Comparison of ENCODE assay signal across 11 cellular contexts in genomic region chr1:230270940-230271325, GRCh38.
DNase-seq lines count a peak whose midpoint lies in the region; ATAC-seq lines count a peak whose summit lies in the region.
"Had no signal": no experiment of that assay in that cellular context is flagged by ENCODE, and none has a peak within 500 bp of the region (broad histone marks: within the 10 kb centered on the region; RNA-seq: fewer than 3 reads in every experiment).

No MANE protein-coding gene starts in this region.

- no peak overlapping the region for H3K4me3 Mint-ChIP-seq in activated CD4-positive, alpha-beta T cell treated with anti-CD3 and anti-CD28 coated beads for 36 hours
- H3K4me3 Mint-ChIP-seq in effector memory CD8-positive, alpha-beta T cell = peak overlapping the region in 1 of 2 donors; percentile 0

- ATAC-seq in activated CD4-positive, alpha-beta T cell treated with anti-CD3 and anti-CD28 coated beads for 36 hours = peak; percentile 8
- ATAC-seq in effector memory CD8-positive, alpha-beta T cell (replicated peaks) = no peak
- no peak for ATAC-seq in GM21619 (IDR thresholded peaks at IDR 0.05; ENCODE audit: unreplicated experiment)
- ATAC-seq: Panc1 had no signal

- H3K27me3 ChIP-seq in subcutaneous abdominal adipose tissue (ENCODE audit: control insufficient read depth in 5 of 5, insufficient read depth in 4 of 5, low read length in 5 of 5) = no peaks in the 10 kb centered on the region

- no peaks in the 10 kb centered on the region for H3K9me3 Mint-ChIP-seq in activated CD4-positive, alpha-beta T cell treated with anti-CD3 and anti-CD28 coated beads for 36 hours (ENCODE audit: low read depth)
- H3K9me3 Mint-ChIP-seq in effector memory CD8-positive, alpha-beta T cell = no peaks in the 10 kb centered on the region

- H3K9ac ChIP-seq in subcutaneous abdominal adipose tissue (ENCODE audit: low read length in 5 of 5) = no peak overlapping the region

- H3K9me3 ChIP-seq in subcutaneous abdominal adipose tissue (ENCODE audit: control insufficient read depth in 5 of 5, low read length in 5 of 5) = no peaks in the 10 kb centered on the region
- H3K9me3 ChIP-seq: prostate gland had no signal

- POLR2A ChIA-PET in activated CD4-positive, alpha-beta T cell treated with anti-CD3 and anti-CD28 coated beads for 36 hours (lab: Charles Lee) = no interaction called here

- no peak overlapping the region for H3K4me3 ChIP-seq in subcutaneous abdominal adipose tissue (ENCODE audit: low read depth in 1 of 5, low read length in 5 of 5)
- H3K4me3 ChIP-seq: prostate gland had no signal

- peaks cover 6 to 26% (median 10%) of the 10 kb centered on the region in 5 donors for H3K4me1 ChIP-seq in subcutaneous abdominal adipose tissue (ENCODE audit: control insufficient read depth in 5 of 5, insufficient read depth in 5 of 5, low read length in 5 of 5)
- H3K4me1 ChIP-seq: prostate gland had no signal

- peak overlapping the region; percentile 75 for H3K27ac Mint-ChIP-seq in activated CD4-positive, alpha-beta T cell treated with anti-CD3 and anti-CD28 coated beads for 36 hours
- peak overlapping the region; percentile 1 to 9 for H3K27ac Mint-ChIP-seq in effector memory CD8-positive, alpha-beta T cell

- CTCF ChIA-PET in activated CD4-positive, alpha-beta T cell treated with anti-CD3 and anti-CD28 coated beads for 36 hours (lab: Charles Lee) = interaction anchor here (1.0 to 1.1 kb wide), 3 partner anchors 9 to 44 kb away, joined by 3 to 4 read pairs (median 3); no protein-coding TSS in a partner anchor

- H3K4me1 Mint-ChIP-seq in activated CD4-positive, alpha-beta T cell treated with anti-CD3 and anti-CD28 coated beads for 36 hours = peaks cover 42% of the 10 kb centered on the region
- peaks cover 9% of the 10 kb centered on the region in 2 donors for H3K4me1 Mint-ChIP-seq in effector memory CD8-positive, alpha-beta T cell (ENCODE audit: low read depth in 2 of 2)

- no peak for DNase-seq in activated CD4-positive, alpha-beta T cell treated with anti-CD3 and anti-CD28 coated beads for 36 hours
- no peak for DNase-seq in activated CD4-positive, alpha-beta T cell treated with anti-CD3 and anti-CD28 coated beads for 48 hours
- DNase-seq in NCI-H2029 treated with DMSO at 0.1 percent for 48 hours (lab: John Stamatoyannopoulos, UW) (peak; percentile 63), AG20443 (ENCODE audit: low spot score) (no peak), LoVo (ENCODE audit: low spot score) (no peak)
- no peak for DNase-seq in effector memory CD8-positive, alpha-beta T cell
- DNase-seq: foreskin fibroblast had no signal

- H3K27ac ChIP-seq in subcutaneous abdominal adipose tissue (ENCODE audit: low read depth, low read length) = peak overlapping the region; percentile 5
- H3K27ac ChIP-seq: prostate gland had no signal

- H3K36me3 ChIP-seq in subcutaneous abdominal adipose tissue (ENCODE audit: control insufficient read depth in 5 of 5, insufficient read depth in 5 of 5, low read length in 5 of 5) = peaks cover 12 to 49% (median 21%) of the 10 kb centered on the region in 5 donors
- H3K36me3 ChIP-seq: prostate gland had no signal

- intact Hi-C loops in activated CD4-positive, alpha-beta T cell treated with anti-CD3 and anti-CD28 coated beads for 36 hours (cut with DNase I, micrococcal nuclease) = loop anchor here in 1 of 2 experiments (1.0 kb wide), 1 partner anchor 31 kb away; no protein-coding TSS in a partner anchor

- peaks cover 23% of the 10 kb centered on the region for H3K36me3 Mint-ChIP-seq in activated CD4-positive, alpha-beta T cell treated with anti-CD3 and anti-CD28 coated beads for 36 hours (ENCODE audit: low read depth)
- peaks cover 3% of the 10 kb centered on the region for H3K36me3 Mint-ChIP-seq in effector memory CD8-positive, alpha-beta T cell (ENCODE audit: insufficient read depth)

- no peaks in the 10 kb centered on the region for H3K27me3 Mint-ChIP-seq in activated CD4-positive, alpha-beta T cell treated with anti-CD3 and anti-CD28 coated beads for 36 hours
- H3K27me3 Mint-ChIP-seq in effector memory CD8-positive, alpha-beta T cell = no peaks in the 10 kb centered on the region
